Comparison of ENCODE assay signal across 7 cellular contexts in the genomic region with DNA sequence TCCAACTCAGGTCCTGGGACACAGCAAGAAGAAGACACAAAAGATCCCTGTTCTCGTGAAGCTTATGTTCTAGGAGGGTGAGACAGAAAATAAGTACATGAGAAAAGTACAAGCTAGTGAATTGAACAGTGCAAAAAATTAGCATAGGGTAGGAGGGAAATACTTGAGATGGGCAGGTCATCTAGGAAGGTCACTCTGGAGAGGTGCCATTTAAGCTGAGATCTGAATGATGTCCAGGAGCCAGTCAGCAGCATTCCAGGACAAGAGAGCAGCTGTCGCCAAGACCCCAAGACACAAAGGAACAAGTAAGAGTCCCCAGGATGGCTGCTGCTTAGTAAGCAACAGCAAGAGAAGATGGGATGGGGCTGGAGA.
DNase-seq lines count a peak whose midpoint lies in the region; ATAC-seq and TF ChIP-seq lines count a peak whose summit lies in the region.
"Not testable (repeated sequence)": the region's sequence is repeated elsewhere in the genome, so short reads cannot be mapped to it uniquely, and the experiment has no call there.

No MANE protein-coding gene starts in this region.

- DNase-seq in GM23248 (peak; percentile 12), fibroblast of mammary gland (ENCODE audit: low read depth) (peak; percentile 23)
- DNase-seq in PC-9; activated T-cell treated with anti-CD3 and anti-CD28 coated beads, Interleukin-2, amount 50 U/mL, for 24 hours; activated naive CD4-positive, alpha-beta T cell treated with anti-CD3 and anti-CD28 coated beads, Interleukin-2, amount 50 U/mL, for 72 hours (ENCODE audit: low spot score in 2 of 2); MCF 10A (ENCODE audit: unreplicated experiment); smooth muscle cell (lab: John Stamatoyannopoulos, UW; ENCODE audit: unreplicated experiment): not testable (repeated sequence)

- WGBS in GM23248 (ENCODE audit: low coverage in 1 of 2, low lambda C conversion rate in 2 of 2, missing lambda C conversion rate in 2 of 2), 2 experiments, result 0 to 7% methylated on average over 1 of the region's 2 CpGs
- 68% methylated on average over 1 of the region's 2 CpGs for WGBS in smooth muscle cell (ENCODE audit: low lambda C conversion rate)

- H3K27me3 Mint-ChIP-seq in activated T-cell treated with anti-CD3 and anti-CD28 coated beads, Interleukin-2, amount 50 U/mL, for 24 hours; MCF 10A (ENCODE audit: insufficient read depth, unreplicated experiment): not testable (repeated sequence)

- H3K27ac Mint-ChIP-seq in activated T-cell treated with anti-CD3 and anti-CD28 coated beads, Interleukin-2, amount 50 U/mL, for 24 hours, result peak overlapping the region; percentile 86
- peak overlapping the region; percentile 71 to 96 for H3K27ac Mint-ChIP-seq in activated naive CD4-positive, alpha-beta T cell treated with anti-CD3 and anti-CD28 coated beads, Interleukin-2, amount 50 U/mL, for 72 hours
- peak overlapping the region; percentile 93 for H3K27ac Mint-ChIP-seq in MCF 10A (ENCODE audit: low read depth, unreplicated experiment)

- POLR2A ChIA-PET in PC-9 (lab: Charles Lee; ENCODE audit: unreplicated experiment); MCF 10A (lab: Yijun Ruan, JAX): not testable (repeated sequence)

- ATAC-seq in activated naive CD4-positive, alpha-beta T cell treated with anti-CD3 and anti-CD28 coated beads, Interleukin-2, amount 50 U/mL, for 72 hours, result not testable (repeated sequence)

- not testable (repeated sequence) for H3K4me3 ChIP-seq in GM23248; PC-9; fibroblast of mammary gland (ENCODE audit: control insufficient read depth, low read depth, low read length); smooth muscle cell

- CTCF ChIA-PET in PC-9 (lab: Charles Lee); MCF 10A (lab: Yijun Ruan, JAX): not testable (repeated sequence)

- peak overlapping the region; percentile 45 for H3K4me2 ChIP-seq in GM23248 (ENCODE audit: unreplicated experiment)
- H3K4me2 ChIP-seq in PC-9, smooth muscle cell: not testable (repeated sequence)

- H3F3A ChIP-seq in GM23248 (ENCODE audit: insufficient read depth), result peaks cover 13% of the 10 kb centered on the region
- not testable (repeated sequence) for H3F3A ChIP-seq in PC-9 (ENCODE audit: insufficient read depth, low read depth); smooth muscle cell (ENCODE audit: low read depth)

- H3K27me3 ChIP-seq in GM23248 (replicated peaks; ENCODE audit: insufficient read depth); PC-9 (ENCODE audit: insufficient read depth, low read depth); smooth muscle cell (ENCODE audit: low read depth): not testable (repeated sequence)

- intact Hi-C loops in PC-9 (cut with micrococcal nuclease; ENCODE audit: unreplicated experiment); MCF 10A (cut with micrococcal nuclease): not testable (repeated sequence)

- not testable (repeated sequence) for H3K9me3 ChIP-seq in GM23248 (ENCODE audit: low read depth); PC-9 (ENCODE audit: insufficient read depth, low read depth); smooth muscle cell (replicated peaks; ENCODE audit: low read depth)

- H3K4me3 Mint-ChIP-seq in activated T-cell treated with anti-CD3 and anti-CD28 coated beads, Interleukin-2, amount 50 U/mL, for 24 hours; MCF 10A (ENCODE audit: unreplicated experiment): not testable (repeated sequence)

- H4K20me1 ChIP-seq in GM23248 (ENCODE audit: insufficient read depth); PC-9 (ENCODE audit: insufficient read depth); smooth muscle cell (ENCODE audit: low read depth): not testable (repeated sequence)

- not testable (repeated sequence) for H3K4me1 ChIP-seq in GM23248 (ENCODE audit: insufficient read depth); PC-9 (replicated peaks; ENCODE audit: insufficient read depth); smooth muscle cell (ENCODE audit: low read depth)

- BruUV-seq in PC-9 (replicated peaks; lab: Mats Ljungman, UMichigan), result TSS peak; percentile 61
- not testable (repeated sequence) for BruUV-seq in MCF 10A (replicated peaks; lab: Mats Ljungman, UMichigan)

- H3K9ac ChIP-seq in GM23248; smooth muscle cell (ENCODE audit: low read depth): not testable (repeated sequence)

- not testable (repeated sequence) for H3K9me3 Mint-ChIP-seq in activated T-cell treated with anti-CD3 and anti-CD28 coated beads, Interleukin-2, amount 50 U/mL, for 24 hours; activated naive CD4-positive, alpha-beta T cell treated with anti-CD3 and anti-CD28 coated beads, Interleukin-2, amount 50 U/mL, for 72 hours; MCF 10A (ENCODE audit: unreplicated experiment)

- TF ChIP-seq CTCF in PC-9 (conservative IDR thresholded peaks at IDR 0.05); MCF 10A (IDR thresholded peaks at IDR 0.05; ENCODE audit: unreplicated experiment); fibroblast of mammary gland (conservative IDR thresholded peaks at IDR 0.05; ENCODE audit: control insufficient read depth, insufficient read depth, low read depth, low read length); smooth muscle cell (IDR thresholded peaks at IDR 0.05; ENCODE audit: borderline replicate concordance, insufficient read depth, poor library complexity, severe bottlenecking): not testable (repeated sequence)

- not testable (repeated sequence) for H3K36me3 ChIP-seq in GM23248 (ENCODE audit: low read depth); PC-9 (ENCODE audit: low read depth); smooth muscle cell (ENCODE audit: low read depth)

- H3K27ac ChIP-seq in GM23248 (peak overlapping the region; percentile 57), PC-9 (peak overlapping the region; percentile 68), smooth muscle cell (ENCODE audit: low read depth) (peak overlapping the region; percentile 66)

- H3K36me3 Mint-ChIP-seq in activated T-cell treated with anti-CD3 and anti-CD28 coated beads, Interleukin-2, amount 50 U/mL, for 24 hours (ENCODE audit: low read depth); activated naive CD4-positive, alpha-beta T cell treated with anti-CD3 and anti-CD28 coated beads, Interleukin-2, amount 50 U/mL, for 72 hours; MCF 10A (ENCODE audit: insufficient read depth, unreplicated experiment): not testable (repeated sequence)

- in situ Hi-C loops in GM23248 (cut with MboI), result not testable (repeated sequence)

- H3K4me1 Mint-ChIP-seq in activated T-cell treated with anti-CD3 and anti-CD28 coated beads, Interleukin-2, amount 50 U/mL, for 24 hours (ENCODE audit: low read depth), result peaks cover 48% of the 10 kb centered on the region
- not testable (repeated sequence) for H3K4me1 Mint-ChIP-seq in MCF 10A (ENCODE audit: insufficient read depth, unreplicated experiment)

- not testable (repeated sequence) for H3K9me2 ChIP-seq in GM23248 (ENCODE audit: insufficient read depth); PC-9 (ENCODE audit: insufficient read depth)

- H3K79me2 ChIP-seq in GM23248 (ENCODE audit: insufficient read depth); PC-9 (ENCODE audit: low read depth); smooth muscle cell (ENCODE audit: low read depth): not testable (repeated sequence)

- H2AFZ ChIP-seq in GM23248; PC-9; smooth muscle cell (ENCODE audit: low read depth): not testable (repeated sequence)
